ENCODE assay signal across 20 cellular contexts in genomic region chr13:110215606-110216005, GRCh38.
DNase-seq lines count a peak whose midpoint lies in the region; ATAC-seq and TF ChIP-seq lines count a peak whose summit lies in the region.
"Had no signal": no experiment of that assay in that cellular context is flagged by ENCODE, and none has a peak within 500 bp of the region (broad histone marks: within the 10 kb centered on the region; RNA-seq: fewer than 3 reads in every experiment).

No MANE protein-coding gene starts in this region.

- H3K9ac ChIP-seq in parathyroid adenoma, result no peak overlapping the region

- TF ChIP-seq POLR2A in upper lobe of left lung (IDR thresholded peaks at IDR 0.05) (no peak), lower leg skin (IDR thresholded peaks at IDR 0.05) (no peak)

- H3K9me3 Mint-ChIP-seq in chondrocyte (ENCODE audit: low read depth), result no peaks in the 10 kb centered on the region
- H3K9me3 Mint-ChIP-seq: activated naive CD4-positive, alpha-beta T cell treated with anti-CD3 and anti-CD28 coated beads, Interleukin-2, amount 50 U/mL, for 72 hours; effector memory CD8-positive, alpha-beta T cell; natural killer cell treated with Interleukin-12 subunit alpha and Interleukin-12 subunit beta and Interleukin-15 and Interleukin-18, amount 100 ng/mL, for 72 hours; T-cell had no signal

- no peak for TF ChIP-seq EP300 in upper lobe of left lung (IDR thresholded peaks at IDR 0.05)

- peaks cover 78% of the 10 kb centered on the region for H3K4me1 Mint-ChIP-seq in chondrocyte (ENCODE audit: low read depth)
- H3K4me1 Mint-ChIP-seq: T-cell had no signal

- H3K27ac Mint-ChIP-seq in chondrocyte (ENCODE audit: unreplicated experiment), result peak overlapping the region; percentile 95
- H3K27ac Mint-ChIP-seq: activated naive CD4-positive, alpha-beta T cell treated with anti-CD3 and anti-CD28 coated beads, Interleukin-2, amount 50 U/mL, for 72 hours; effector memory CD8-positive, alpha-beta T cell; natural killer cell treated with Interleukin-12 subunit alpha and Interleukin-12 subunit beta and Interleukin-15 and Interleukin-18, amount 100 ng/mL, for 72 hours; T-cell had no signal

- H3K4me3 ChIP-seq in right cardiac atrium (ENCODE audit: low read length), result no peak overlapping the region
- no peak overlapping the region for H3K4me3 ChIP-seq in parathyroid adenoma (ENCODE audit: low read depth, low read length)
- H3K4me3 ChIP-seq in upper lobe of left lung, result no peak overlapping the region
- no peak overlapping the region for H3K4me3 ChIP-seq in lower leg skin (ENCODE audit: low read depth, poor library complexity, severe bottlenecking)

- H3K36me3 ChIP-seq in parathyroid adenoma (ENCODE audit: control insufficient read depth, insufficient read depth, low read length), result no peaks in the 10 kb centered on the region
- peaks cover 0 to 35% (median 16%) of the 10 kb centered on the region in 4 donors for H3K36me3 ChIP-seq in upper lobe of left lung

- H3K27me3 ChIP-seq in right cardiac atrium (ENCODE audit: control insufficient read depth, insufficient read depth) (no peaks in the 10 kb centered on the region), parathyroid adenoma (ENCODE audit: control insufficient read depth, insufficient read depth, low read length) (no peaks in the 10 kb centered on the region), upper lobe of left lung (no peaks in the 10 kb centered on the region)

- no peak overlapping the region for H3K4me2 ChIP-seq in parathyroid adenoma (ENCODE audit: low read length)

- H3K27me3 Mint-ChIP-seq in chondrocyte (ENCODE audit: low read depth), result no peaks in the 10 kb centered on the region

- peaks cover 40% of the 10 kb centered on the region for H3K36me3 Mint-ChIP-seq in chondrocyte (ENCODE audit: low read depth)
- H3K36me3 Mint-ChIP-seq: activated naive CD4-positive, alpha-beta T cell treated with anti-CD3 and anti-CD28 coated beads, Interleukin-2, amount 50 U/mL, for 72 hours; natural killer cell treated with Interleukin-12 subunit alpha and Interleukin-12 subunit beta and Interleukin-15 and Interleukin-18, amount 100 ng/mL, for 72 hours; T-cell had no signal

- no peaks in the 10 kb centered on the region for H3K79me2 ChIP-seq in parathyroid adenoma

- H3K4me3 Mint-ChIP-seq in chondrocyte (ENCODE audit: unreplicated experiment), result no peak overlapping the region
- H3K4me3 Mint-ChIP-seq: effector memory CD8-positive, alpha-beta T cell; natural killer cell treated with Interleukin-12 subunit alpha and Interleukin-12 subunit beta and Interleukin-15 and Interleukin-18, amount 100 ng/mL, for 72 hours; T-cell had no signal

- no peak overlapping the region for H2AFZ ChIP-seq in parathyroid adenoma

- intact Hi-C loops in right cardiac atrium (cut with DNase I), result loop anchor here in 1 of 4 donors (10.0 kb wide), 1 partner anchor 219 kb away; no protein-coding TSS in a partner anchor
- intact Hi-C loops in lower leg skin (cut with DNase I; ENCODE audit: low total_unique reads), result no loop called here

- H3K4me1 ChIP-seq in right cardiac atrium (ENCODE audit: control insufficient read depth, insufficient read depth, low read length), result peaks cover 20% of the 10 kb centered on the region
- H3K4me1 ChIP-seq in parathyroid adenoma, result no peaks in the 10 kb centered on the region
- peaks cover 12 to 26% (median 20%) of the 10 kb centered on the region in 4 donors for H3K4me1 ChIP-seq in upper lobe of left lung
- H3K4me1 ChIP-seq: Caco-2 had no signal

- no peak for DNase-seq in chondrocyte (ENCODE audit: low spot score)
- no peak for DNase-seq in right cardiac atrium
- no peak for DNase-seq in upper lobe of left lung
- DNase-seq in lower leg skin (ENCODE audit: low spot score in 2 of 2), result no peak
- no peak for DNase-seq in GM19240 (ENCODE audit: insufficient read length, low spot score)
- DNase-seq: activated CD4-positive, alpha-beta T cell treated with anti-CD3 and anti-CD28 coated beads, Interleukin-2, amount 50 U/mL, for 4 hours; activated T-cell treated with anti-CD3 and anti-CD28 coated beads, Interleukin-2, amount 50 U/mL, for 1 hour; AML-193; Caco-2; caudate nucleus; effector memory CD8-positive, alpha-beta T cell; EL; NCI-H1436; NCI-H226; NK-92 treated with Interleukin-12 subunit alpha and Interleukin-12 subunit beta, amount 100 ng/mL, for 24 hours; T-cell had no signal

- WGBS in right cardiac atrium, result 47% methylated on average over 7 of the region's 7 CpGs
- 51 to 64% methylated on average over 7 of the region's 7 CpGs for WGBS in upper lobe of left lung, 2 donors
- WGBS in lower leg skin, 2 donors, result 76 to 79% methylated on average over 7 of the region's 7 CpGs

- H3K27ac ChIP-seq in right cardiac atrium (ENCODE audit: low read length) (peak overlapping the region; percentile 69), parathyroid adenoma (peak overlapping the region; percentile 42), upper lobe of left lung (peak overlapping the region; percentile 37 to 77 (median 72))

- no peak for TF ChIP-seq CTCF in chondrocyte (IDR thresholded peaks at IDR 0.05)
- no peak for TF ChIP-seq CTCF in parathyroid adenoma (IDR thresholded peaks at IDR 0.05)
- TF ChIP-seq CTCF in upper lobe of left lung (IDR thresholded peaks at IDR 0.05), result no peak
- TF ChIP-seq CTCF in lower leg skin (IDR thresholded peaks at IDR 0.05), result no peak

- ATAC-seq in right cardiac atrium (no peak), upper lobe of left lung (ENCODE audit: low FRiP score in 2 of 2) (no peak), GM19035 (IDR thresholded peaks at IDR 0.05; ENCODE audit: unreplicated experiment) (no peak)
- ATAC-seq: activated naive CD4-positive, alpha-beta T cell treated with anti-CD3 and anti-CD28 coated beads, Interleukin-2, amount 50 U/mL, for 72 hours; effector memory CD8-positive, alpha-beta T cell; natural killer cell treated with Interleukin-12 subunit alpha and Interleukin-12 subunit beta and Interleukin-15 and Interleukin-18, amount 100 ng/mL, for 72 hours; T-cell had no signal

- H3K9me3 ChIP-seq in right cardiac atrium (ENCODE audit: control insufficient read depth, low read length) (no peaks in the 10 kb centered on the region), parathyroid adenoma (ENCODE audit: control insufficient read depth, low read length) (no peaks in the 10 kb centered on the region), upper lobe of left lung (no peaks in the 10 kb centered on the region)
- H3K9me3 ChIP-seq: Caco-2 had no signal
